Comparison of ENCODE assay signal across 2 cellular contexts in genomic region chr11:40689823-40690222, GRCh38.
TF ChIP-seq lines count a peak whose summit lies in the region.

No MANE protein-coding gene starts in this region.

TF ChIP-seq in IMR-90, 13 proteins besides CTCF, POLR2A, EP300 and RAD21:
- no peak for TF ChIP-seq FOS (IDR thresholded peaks at IDR 0.05; ENCODE audit: low read depth, low read length)
- TF ChIP-seq CEBPB (IDR thresholded peaks at IDR 0.05; ENCODE audit: low read depth, low read length): peak; percentile 43

TF ChIP-seq in HepG2, 621 proteins besides CTCF, POLR2A, EP300 and RAD21:
- no peak for TF ChIP-seq PATZ1 (CRISPR knock-in tag; IDR thresholded peaks at IDR 0.05)
- TF ChIP-seq CEBPB (IDR thresholded peaks at IDR 0.05; ENCODE audit: borderline replicate concordance, low read depth, low read length): peak; percentile 75; the same call in 1 of the 2 replicates
TF ChIP-seq in HepG2: peak in this region for 1.
